In genomic region chr6:112029045-112029822, GRCh38 we compare ENCODE assay signal across 9 cellular contexts. TPM values are rescaled to one million over a fixed set of nuclear protein-coding genes. Genes with fewer than 3 reads are reported as not detected.
A peak's percentile ranks its signal among the peaks of the same experiment; 100 is the strongest.
DNase-seq lines count a peak whose midpoint lies in the region; TF ChIP-seq lines count a peak whose summit lies in the region.
"Had no signal": no experiment of that assay in that cellular context is flagged by ENCODE, and none has a peak within 500 bp of the region (broad histone marks: within the 10 kb centered on the region; RNA-seq: fewer than 3 reads in every experiment).

No MANE protein-coding gene starts in this region.

- H3K9ac ChIP-seq in KMS-11, result no peak overlapping the region
- H3K9ac ChIP-seq: BLaER1 treated with 17β-estradiol and CSF1 and Interleukin-3, amounts not matched to agents 10 nM and 100 nM had no signal

- peaks cover 18% of the 10 kb centered on the region for H3K4me1 ChIP-seq in KMS-11 (ENCODE audit: low read depth, poor library complexity, severe bottlenecking)

- no peaks in the 10 kb centered on the region for H3K27me3 ChIP-seq in KMS-11 (ENCODE audit: insufficient read depth, low read depth)
- H3K27me3 ChIP-seq: BLaER1 treated with 17β-estradiol and CSF1 and Interleukin-3, amounts not matched to agents 10 nM and 100 nM had no signal

- H2AFZ ChIP-seq in KMS-11 (ENCODE audit: low read depth), result peak overlapping the region; percentile 28; the same call in 1 of the 2 replicates

- TF ChIP-seq CTCF in KMS-11 (conservative IDR thresholded peaks at IDR 0.05; ENCODE audit: low read depth, low read length), result peak; percentile 79

- H3K36me3 ChIP-seq in KMS-11 (ENCODE audit: insufficient read depth), result no peaks in the 10 kb centered on the region
- H3K36me3 ChIP-seq: BLaER1 treated with 17β-estradiol and CSF1 and Interleukin-3, amounts not matched to agents 10 nM and 100 nM had no signal

- no peaks in the 10 kb centered on the region for H4K20me1 ChIP-seq in KMS-11 (ENCODE audit: insufficient read depth)
- H4K20me1 ChIP-seq: BLaER1 treated with 17β-estradiol and CSF1 and Interleukin-3, amounts not matched to agents 10 nM and 100 nM had no signal

- H3K4me3 ChIP-seq in KMS-11 (IDR thresholded peaks at IDR 0.05; ENCODE audit: insufficient read depth, low read depth, low read length), result no peak overlapping the region
- H3K4me3 ChIP-seq: BLaER1 treated with 17β-estradiol and CSF1 and Interleukin-3, amounts not matched to agents 10 nM and 100 nM had no signal

- no peak overlapping the region for H3K4me2 ChIP-seq in KMS-11

- DNase-seq in NCI-H1436 (lab: John Stamatoyannopoulos, UW) (peak; percentile 49), NCI-H1436 treated with DMSO at 0.1 percent for 48 hours (lab: John Stamatoyannopoulos, UW) (no peak), SHP77 treated with DMSO at 0.1 percent for 48 hours (lab: John Stamatoyannopoulos, UW) (peak; percentile 39), globus pallidus (ENCODE audit: low spot score) (peak; percentile 51), renal cortical epithelial cell (ENCODE audit: low read depth) (peak; percentile 49), NCI-H226 (no peak)
- DNase-seq in activated effector memory CD4-positive, alpha-beta T cell treated with Interleukin-2 at 50 U/mL for 16 hours, result peak; percentile 42

- H3K79me2 ChIP-seq in KMS-11 (ENCODE audit: insufficient read depth, low read depth), result no peaks in the 10 kb centered on the region

- H3K27ac ChIP-seq in KMS-11, result no peak overlapping the region

RNA-seq across cellular contexts. Expression of gene CCN6, which starts 24.7 kb away (rescaled TPM):
- total RNA-seq in renal cortical epithelial cell, result 2.1 and 5.4 TPM in 2 replicates

RNA-seq across cellular contexts. Expression of gene TUBE1, which starts 58.0 kb away (rescaled TPM):
- total RNA-seq in renal cortical epithelial cell, result 13.5 and 25.4 TPM in 2 replicates

RNA-seq across cellular contexts. Expression of gene FAM229B, which starts 58.2 kb away (rescaled TPM):
- 15.5 and 24.1 TPM in 2 replicates for total RNA-seq in renal cortical epithelial cell

Comparison
In these comparisons a context has a peak if more than half of its experiments do, and no peak if none do; other contexts are left out.
1. DNase-seq: peak in NCI-H1436 (single experiment), SHP77 treated with DMSO at 0.1 percent for 48 hours (single experiment), activated effector memory CD4-positive, alpha-beta T cell treated with Interleukin-2 at 50 U/mL for 16 hours (single experiment), globus pallidus (single experiment) and renal cortical epithelial cell (single experiment); none in NCI-H1436 treated with DMSO at 0.1 percent for 48 hours (single experiment) and NCI-H226 (single experiment).